Comparison of ENCODE assay signal across 8 cellular contexts in the genomic region with DNA sequence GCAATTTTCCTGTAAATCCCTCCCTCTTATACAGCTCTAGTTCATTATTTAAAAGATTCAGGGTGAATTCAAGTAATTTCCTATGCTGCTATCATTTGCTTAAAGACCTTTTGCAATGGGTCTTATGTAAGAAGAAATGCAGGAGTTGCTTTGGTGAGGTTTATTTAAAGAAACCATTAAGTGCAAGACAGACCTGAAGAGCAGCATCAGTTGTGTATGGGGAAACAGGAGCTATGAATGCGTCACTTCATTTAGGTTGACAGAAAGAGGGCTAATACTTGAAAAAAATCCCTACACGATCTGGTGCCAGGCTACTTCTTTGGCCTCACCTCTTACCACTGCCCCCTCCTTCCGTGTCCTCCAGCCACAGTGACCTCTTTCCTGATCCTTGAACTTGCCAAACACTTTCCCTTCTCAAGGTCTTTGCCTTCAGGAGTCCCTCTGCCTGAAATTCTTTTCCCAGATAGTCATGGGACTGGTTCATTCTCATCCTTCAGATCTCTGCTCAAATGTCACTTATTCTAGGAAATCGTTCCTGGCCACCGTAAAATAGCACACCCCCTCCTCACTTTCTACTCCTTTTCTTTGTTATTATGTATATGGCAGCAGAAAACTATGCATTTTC. TPM values are rescaled to one million over a fixed set of nuclear protein-coding genes. Genes with fewer than 3 reads are reported as not detected.
DNase-seq lines count a peak whose midpoint lies in the region; ATAC-seq, FAIRE-seq and TF ChIP-seq lines count a peak whose summit lies in the region.

No MANE protein-coding gene starts in this region.

- H3K36me3 Mint-ChIP-seq in endothelial cell (ENCODE audit: low read depth, unreplicated experiment): peaks cover 6% of the 10 kb centered on the region

- no peak for TF ChIP-seq POLR2A in GM12891 (IDR thresholded peaks at IDR 0.05; ENCODE audit: low read depth, low read length)

- peak overlapping the region; percentile 72 for H3K27ac Mint-ChIP-seq in endothelial cell (ENCODE audit: unreplicated experiment)

- peaks cover 7% of the 10 kb centered on the region for H3K27me3 Mint-ChIP-seq in endothelial cell (ENCODE audit: unreplicated experiment)

- H3K27me3 ChIP-seq in psoas muscle (ENCODE audit: insufficient read depth in 3 of 3, low read length in 2 of 3): no peaks in the 10 kb centered on the region

- CTCF ChIA-PET in GM10248 (lab: Yijun Ruan, JAX): interaction anchor here (1.2 to 2.6 kb wide), 10 partner anchors 10 to 617 kb away, joined by 3 to 12 read pairs (median 4); no protein-coding TSS in a partner anchor

- intact Hi-C loops in psoas muscle (cut with DNase I): loop anchor here (2.0 to 10.0 kb wide), 3 partner anchors 126 to 319 kb away; a partner anchor contains a TSS

- peak overlapping the region; percentile 96 for H3K4me3 Mint-ChIP-seq in endothelial cell (ENCODE audit: unreplicated experiment)

- peak; percentile 13 for FAIRE-seq in GM12891 (lab: Jason Lieb, UNC)

- H3K36me3 ChIP-seq in psoas muscle (ENCODE audit: insufficient read depth in 1 of 2, low read depth in 1 of 2): no peaks in the 10 kb centered on the region

- H3K9me3 Mint-ChIP-seq in endothelial cell (ENCODE audit: unreplicated experiment): no peaks in the 10 kb centered on the region

- peak overlapping the region; percentile 99 for H3K27ac ChIP-seq in psoas muscle

- POLR2A ChIA-PET in GM10248 (lab: Yijun Ruan, JAX): no interaction called here

- H3K9me3 ChIP-seq in psoas muscle: no peaks in the 10 kb centered on the region

- 23 to 41% (median 23%) methylated on average over 5 of the region's 5 CpGs for WGBS in psoas muscle, 3 donors

- ATAC-seq in psoas muscle (no peak), HG03342 (IDR thresholded peaks at IDR 0.05; ENCODE audit: unreplicated experiment) (no peak), GM18511 (IDR thresholded peaks at IDR 0.05; ENCODE audit: unreplicated experiment) (no peak)

- TF ChIP-seq CTCF in endothelial cell (IDR thresholded peaks at IDR 0.05; ENCODE audit: unreplicated experiment) (no peak), psoas muscle (IDR thresholded peaks at IDR 0.05) (no peak), GM10248 (IDR thresholded peaks at IDR 0.05; ENCODE audit: control extremely low read depth, extremely low read depth, low read depth, missing control alignments) (no peak)

- H3K4me3 ChIP-seq in psoas muscle: peak overlapping the region; percentile 95

- H3K4me1 ChIP-seq in psoas muscle: peaks cover 52% of the 10 kb centered on the region

- peaks cover 22% of the 10 kb centered on the region for H3K4me1 Mint-ChIP-seq in endothelial cell (ENCODE audit: unreplicated experiment)

- DNase-seq in GM12891 (ENCODE audit: insufficient read length, low spot score) (no peak), OCI-M1 (lab: John Stamatoyannopoulos, UW) (peak; percentile 98), endothelial cell (ENCODE audit: low spot score) (no peak), psoas muscle (peak in 1 of 2 donors; percentile 12), iPS-NIHi7 (ENCODE audit: extremely low spot score) (no peak), GM10248 (ENCODE audit: extremely low spot score) (no peak)

TF ChIP-seq in GM12891, 5 proteins besides CTCF, POLR2A, EP300 and RAD21:
- no peak for TF ChIP-seq POLR2AphosphoS5 (IDR thresholded peaks at IDR 0.05; ENCODE audit: low read depth, low read length)
- TF ChIP-seq PAX5 (IDR thresholded peaks at IDR 0.05; ENCODE audit: insufficient read depth, low read length, severe bottlenecking): no peak
- no peak for TF ChIP-seq TAF1 (IDR thresholded peaks at IDR 0.05; ENCODE audit: low read depth, low read length)
- no peak for TF ChIP-seq POU2F2 (IDR thresholded peaks at IDR 0.05; ENCODE audit: low read depth, low read length)
- no peak for TF ChIP-seq SPI1 (IDR thresholded peaks at IDR 0.05; ENCODE audit: low read depth, low read length)

RNA-seq across cellular contexts. Expression of a gene that starts 1.4 kb away (rescaled TPM):
- 5.5 TPM for polyA plus RNA-seq in GM12891 (2012; ENCODE audit: low read depth, missing spikeins)
- total RNA-seq in endothelial cell (ENCODE audit: unreplicated experiment): 9.4 TPM
- total RNA-seq in psoas muscle: 10 to 100 TPM in 3 of 4 donors, 1 to 10 TPM in 1; 9.0 to 32.3 (median 16.8) TPM
- polyA plus RNA-seq in psoas muscle: 1 to 10 TPM; 2.2 to 4.6 (median 3.2) TPM
